11 cellular contexts compared by ENCODE assay signal in the genomic region with DNA sequence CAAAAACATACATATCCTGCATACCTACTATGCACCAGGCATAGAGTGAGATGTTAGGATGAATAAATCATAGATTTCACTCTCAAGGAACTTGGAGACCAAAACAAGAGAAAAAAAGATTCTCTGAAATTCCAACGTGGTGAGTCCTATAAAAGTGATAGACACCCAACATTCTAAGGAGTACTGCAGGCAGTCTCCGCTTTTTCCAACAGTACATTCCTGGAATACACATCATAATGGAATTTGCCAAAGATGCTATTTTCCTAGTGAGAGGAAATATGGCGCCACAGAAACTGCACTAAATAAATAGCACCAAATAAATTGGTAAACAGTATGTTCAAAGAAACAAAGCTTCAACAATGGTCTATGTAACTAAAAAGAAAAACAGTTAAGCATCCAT.
DNase-seq lines count a peak whose midpoint lies in the region; ATAC-seq lines count a peak whose summit lies in the region.
"Had no signal": no experiment of that assay in that cellular context is flagged by ENCODE, and none has a peak within 500 bp of the region (broad histone marks: within the 10 kb centered on the region; RNA-seq: fewer than 3 reads in every experiment).

No MANE protein-coding gene starts in this region.

- no peak overlapping the region for H3K27ac Mint-ChIP-seq in T-helper 2 cell treated with Interferon-gamma antibody and Interleukin-4, amounts not matched to agents 5 μg/mL and 100 μg/mL, for 36 hours
- peak overlapping the region; percentile 23 to 81 for H3K27ac Mint-ChIP-seq in effector memory CD8-positive, alpha-beta T cell

- peak overlapping the region; percentile 87 for H3K4me3 Mint-ChIP-seq in T-helper 2 cell treated with Interferon-gamma antibody and Interleukin-4, amounts not matched to agents 5 μg/mL and 100 μg/mL, for 36 hours
- H3K4me3 Mint-ChIP-seq in effector memory CD8-positive, alpha-beta T cell = no peak overlapping the region

- ATAC-seq in effector memory CD8-positive, alpha-beta T cell (replicated peaks) = no peak
- ATAC-seq: left ventricle myocardium superior had no signal

- DNase-seq in T-helper 2 cell treated with Interferon-gamma antibody and Interleukin-4, amounts not matched to agents 5 μg/mL and 100 μg/mL, for 36 hours (ENCODE audit: low spot score) = no peak
- DNase-seq in T-helper 2 cell (no peak), RKO (ENCODE audit: low spot score) (peak; percentile 30), non-pigmented ciliary epithelial cell (ENCODE audit: low read depth) (peak; percentile 47), NCI-H146 treated with DMSO at 0.1 percent for 48 hours (lab: John Stamatoyannopoulos, UW; ENCODE audit: unreplicated experiment) (no peak)
- DNase-seq in effector memory CD8-positive, alpha-beta T cell = no peak
- DNase-seq in stimulated activated CD8-positive, alpha-beta memory T cell treated with anti-CD3 and anti-CD28 coated beads, Interleukin-4, amount 100 ng/mL, for 48 hours = no peak
- no peak for DNase-seq in activated T-cell treated with anti-CD3 and anti-CD28 coated beads, Interleukin-2, amount 50 U/mL, for 48 hours
- DNase-seq: 8988T, left ventricle myocardium superior had no signal

- no peaks in the 10 kb centered on the region for H3K27me3 Mint-ChIP-seq in T-helper 2 cell treated with Interferon-gamma antibody and Interleukin-4, amounts not matched to agents 5 μg/mL and 100 μg/mL, for 36 hours (ENCODE audit: low read depth)
- no peaks in the 10 kb centered on the region for H3K27me3 Mint-ChIP-seq in effector memory CD8-positive, alpha-beta T cell
- H3K27me3 Mint-ChIP-seq: IgD-negative memory B cell had no signal

- H3K4me1 Mint-ChIP-seq in T-helper 2 cell treated with Interferon-gamma antibody and Interleukin-4, amounts not matched to agents 5 μg/mL and 100 μg/mL, for 36 hours (ENCODE audit: low read depth) = peaks cover 73% of the 10 kb centered on the region
- H3K4me1 Mint-ChIP-seq in effector memory CD8-positive, alpha-beta T cell (ENCODE audit: low read depth in 2 of 2) = peaks cover 68 to 82% of the 10 kb centered on the region in 2 donors

- peaks cover 85% of the 10 kb centered on the region for H3K36me3 Mint-ChIP-seq in T-helper 2 cell treated with Interferon-gamma antibody and Interleukin-4, amounts not matched to agents 5 μg/mL and 100 μg/mL, for 36 hours (ENCODE audit: low read depth)
- H3K36me3 Mint-ChIP-seq in effector memory CD8-positive, alpha-beta T cell (ENCODE audit: insufficient read depth) = peaks cover 26% of the 10 kb centered on the region

- H3K9me3 Mint-ChIP-seq in T-helper 2 cell treated with Interferon-gamma antibody and Interleukin-4, amounts not matched to agents 5 μg/mL and 100 μg/mL, for 36 hours = peaks cover 9% of the 10 kb centered on the region
- no peaks in the 10 kb centered on the region for H3K9me3 Mint-ChIP-seq in effector memory CD8-positive, alpha-beta T cell
- H3K9me3 Mint-ChIP-seq: IgD-negative memory B cell had no signal

Comparison
In these comparisons a context has a peak if more than half of its experiments do, and no peak if none do; other contexts are left out.
1. DNase-seq: peak in RKO (single experiment) and non-pigmented ciliary epithelial cell (single experiment); none in T-helper 2 cell treated with Interferon-gamma antibody and Interleukin-4, amounts not matched to agents 5 μg/mL and 100 μg/mL, for 36 hours (single experiment), T-helper 2 cell (0 of 5), effector memory CD8-positive, alpha-beta T cell (0 of 3), stimulated activated CD8-positive, alpha-beta memory T cell treated with anti-CD3 and anti-CD28 coated beads, Interleukin-4, amount 100 ng/mL, for 48 hours (single experiment), NCI-H146 treated with DMSO at 0.1 percent for 48 hours (single experiment) and activated T-cell treated with anti-CD3 and anti-CD28 coated beads, Interleukin-2, amount 50 U/mL, for 48 hours (0 of 2).